ENCODE assay signal across 9 cellular contexts in the genomic region with DNA sequence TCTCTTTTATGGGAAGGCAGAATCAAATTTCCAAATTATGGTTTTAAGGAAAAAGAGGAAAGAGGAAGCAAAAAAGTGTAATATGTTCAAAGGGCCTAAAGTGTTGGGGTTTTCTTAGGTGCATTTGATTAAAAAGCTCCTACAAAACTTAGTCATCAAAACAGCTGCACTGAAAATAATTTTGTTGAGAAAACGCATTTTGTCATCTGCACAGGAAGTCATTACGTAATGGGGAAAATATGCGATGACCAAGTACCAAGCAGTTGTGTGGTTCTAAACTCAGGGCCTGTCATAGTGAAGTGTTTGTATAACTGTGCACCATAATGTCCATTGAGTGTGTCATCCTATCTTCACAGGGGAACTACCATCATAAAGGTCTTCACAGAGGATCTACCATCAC. TPM values are rescaled to one million over a fixed set of nuclear protein-coding genes. Genes with fewer than 3 reads are reported as not detected.
A peak's percentile ranks its signal among the peaks of the same experiment; 100 is the strongest.
DNase-seq lines count a peak whose midpoint lies in the region; ATAC-seq and TF ChIP-seq lines count a peak whose summit lies in the region.
"Had no signal": no experiment of that assay in that cellular context is flagged by ENCODE, and none has a peak within 500 bp of the region (broad histone marks: within the 10 kb centered on the region; RNA-seq: fewer than 3 reads in every experiment).

No MANE protein-coding gene starts in this region.

- TF ChIP-seq POLR2A in erythroblast (IDR thresholded peaks at IDR 0.05; ENCODE audit: low read length): no peak

- TF ChIP-seq CTCF in AG04450 (IDR thresholded peaks at IDR 0.05; ENCODE audit: low read depth, low read length): no peak
- no peak for TF ChIP-seq CTCF in HFFc6 (IDR thresholded peaks at IDR 0.05)
- TF ChIP-seq CTCF in omental fat pad (IDR thresholded peaks at IDR 0.05): no peak

- no peak overlapping the region for H3K27ac ChIP-seq in AG04450 (ENCODE audit: low read depth, low read length)

- POLR2A ChIA-PET in AG04450 (lab: Yijun Ruan, JAX): interaction anchor here (0.6 kb wide), 1 partner anchor 12 kb away, joined by 7 read pairs; no protein-coding TSS in a partner anchor

- H3K27me3 Mint-ChIP-seq in HFFc6 (ENCODE audit: insufficient read depth): peaks cover 9% of the 10 kb centered on the region; the same call in 1 of the 2 replicates

- H3K4me3 ChIP-seq in AG04450 (ENCODE audit: low read depth, low read length): no peak overlapping the region

- no peaks in the 10 kb centered on the region for H3K36me3 Mint-ChIP-seq in HFFc6 (ENCODE audit: low read depth)

- H3K27ac Mint-ChIP-seq in HFFc6: peak overlapping the region; percentile 77

- CTCF ChIA-PET in AG04450 (lab: Charles Lee): interaction anchor here (0.6 to 2.7 kb wide), 6 partner anchors 10 to 1095 kb away, joined by 3 to 22 read pairs (median 3); no protein-coding TSS in a partner anchor

- DNase-seq in AG04450 (ENCODE audit: low read depth, low spot score) (peak; percentile 82), HFFc6 (peak; percentile 93), amniotic epithelial cell (ENCODE audit: low read depth) (peak; percentile 77), iris pigment epithelial cell (ENCODE audit: low read depth) (peak; percentile 92), omental fat pad (ENCODE audit: low spot score) (no peak), erythroblast (lab: John Stamatoyannopoulos, UW) (no peak), NCI-H2081 treated with DMSO at 0.1 percent for 48 hours (lab: John Stamatoyannopoulos, UW) (no peak)
- DNase-seq in activated CD8-positive, alpha-beta memory T cell treated with anti-CD3 and anti-CD28 coated beads, Interleukin-2, amount 50 U/mL, for 48 hours: no peak

- H3K4me1 Mint-ChIP-seq in HFFc6 (ENCODE audit: low read depth): peaks cover 28% of the 10 kb centered on the region

- no peaks in the 10 kb centered on the region for H3K9me3 Mint-ChIP-seq in HFFc6

- no peak for ATAC-seq in omental fat pad (ENCODE audit: low FRiP score)

- H3K4me3 Mint-ChIP-seq in HFFc6: no peak overlapping the region

- H3K9me3 ChIP-seq in AG04450 (ENCODE audit: control insufficient read depth, insufficient read depth, low read length): no peaks in the 10 kb centered on the region

- H3K27me3 ChIP-seq in AG04450 (ENCODE audit: control insufficient read depth, insufficient read depth, low read length): no peaks in the 10 kb centered on the region

RNA-seq across cellular contexts. Expression of a gene that starts 15.6 kb away (rescaled TPM):
- polyA plus RNA-seq in AG04450 (2011; rRNA removed): not detected in 2 replicates
- polyA minus RNA-seq in AG04450 (2011; rRNA and poly(A)+ RNA removed): not detected in 2 replicates
- not detected for total RNA-seq in HFFc6 (2021; fragmentation: NEBNext Ultra II Directional; extraction: Animal tissue kit (Norgen Biotek cat#: 25700))
- total RNA-seq in omental fat pad: not detected
- total RNA-seq: urinary bladder had no signal

Comparison
In these comparisons a context has a peak if more than half of its experiments do, and no peak if none do; other contexts are left out.
1. DNase-seq: peak in AG04450 (single experiment), HFFc6 (single experiment), amniotic epithelial cell (single experiment) and iris pigment epithelial cell (single experiment); none in omental fat pad (single experiment), activated CD8-positive, alpha-beta memory T cell treated with anti-CD3 and anti-CD28 coated beads, Interleukin-2, amount 50 U/mL, for 48 hours (single experiment), erythroblast (0 of 2) and NCI-H2081 treated with DMSO at 0.1 percent for 48 hours (single experiment).